Comparison of ENCODE assay signal across 2 cellular contexts in the genomic region with DNA sequence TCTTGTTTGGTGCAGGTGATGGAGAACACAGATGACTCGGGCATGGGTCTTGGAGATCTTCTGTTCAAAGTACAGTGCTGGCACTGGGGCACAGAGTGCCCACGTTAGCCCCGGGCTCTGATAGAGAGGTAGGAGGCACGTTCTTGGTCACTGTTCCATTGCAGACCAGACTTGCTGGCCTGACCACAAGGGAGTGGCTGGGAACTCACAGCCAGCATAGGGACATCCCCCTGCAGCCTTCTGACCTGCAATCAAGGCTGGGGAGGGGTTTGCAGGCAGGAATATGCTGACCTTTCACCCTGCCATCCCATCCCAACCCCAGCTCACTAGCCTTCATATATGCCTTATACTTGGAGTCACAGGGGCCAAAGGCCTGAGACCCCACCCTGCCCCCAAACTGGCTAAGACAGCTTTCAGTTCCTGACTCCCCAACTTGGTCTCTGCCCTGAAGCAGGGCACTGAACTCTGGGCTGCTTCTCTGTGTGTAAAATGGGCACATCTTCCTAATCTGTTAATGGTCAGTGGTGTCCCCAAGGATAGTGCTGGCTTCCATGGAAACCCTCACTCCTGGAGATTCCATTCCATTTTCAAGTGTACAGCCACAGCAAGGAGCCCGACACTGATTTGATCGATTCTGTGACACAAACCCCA.
TF ChIP-seq lines count a peak whose summit lies in the region.

No MANE protein-coding gene starts in this region.

TF ChIP-seq in A549, 52 proteins besides CTCF, POLR2A, EP300 and RAD21:
- TF ChIP-seq, protein P1, sequence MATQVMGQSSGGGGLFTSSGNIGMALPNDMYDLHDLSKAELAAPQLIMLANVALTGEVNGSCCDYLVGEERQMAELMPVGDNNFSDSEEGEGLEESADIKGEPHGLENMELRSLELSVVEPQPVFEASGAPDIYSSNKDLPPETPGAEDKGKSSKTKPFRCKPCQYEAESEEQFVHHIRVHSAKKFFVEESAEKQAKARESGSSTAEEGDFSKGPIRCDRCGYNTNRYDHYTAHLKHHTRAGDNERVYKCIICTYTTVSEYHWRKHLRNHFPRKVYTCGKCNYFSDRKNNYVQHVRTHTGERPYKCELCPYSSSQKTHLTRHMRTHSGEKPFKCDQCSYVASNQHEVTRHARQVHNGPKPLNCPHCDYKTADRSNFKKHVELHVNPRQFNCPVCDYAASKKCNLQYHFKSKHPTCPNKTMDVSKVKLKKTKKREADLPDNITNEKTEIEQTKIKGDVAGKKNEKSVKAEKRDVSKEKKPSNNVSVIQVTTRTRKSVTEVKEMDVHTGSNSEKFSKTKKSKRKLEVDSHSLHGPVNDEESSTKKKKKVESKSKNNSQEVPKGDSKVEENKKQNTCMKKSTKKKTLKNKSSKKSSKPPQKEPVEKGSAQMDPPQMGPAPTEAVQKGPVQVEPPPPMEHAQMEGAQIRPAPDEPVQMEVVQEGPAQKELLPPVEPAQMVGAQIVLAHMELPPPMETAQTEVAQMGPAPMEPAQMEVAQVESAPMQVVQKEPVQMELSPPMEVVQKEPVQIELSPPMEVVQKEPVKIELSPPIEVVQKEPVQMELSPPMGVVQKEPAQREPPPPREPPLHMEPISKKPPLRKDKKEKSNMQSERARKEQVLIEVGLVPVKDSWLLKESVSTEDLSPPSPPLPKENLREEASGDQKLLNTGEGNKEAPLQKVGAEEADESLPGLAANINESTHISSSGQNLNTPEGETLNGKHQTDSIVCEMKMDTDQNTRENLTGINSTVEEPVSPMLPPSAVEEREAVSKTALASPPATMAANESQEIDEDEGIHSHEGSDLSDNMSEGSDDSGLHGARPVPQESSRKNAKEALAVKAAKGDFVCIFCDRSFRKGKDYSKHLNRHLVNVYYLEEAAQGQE (IDR thresholded peaks at IDR 0.05), result no peak
- TF ChIP-seq CHD4 (IDR thresholded peaks at IDR 0.05; ENCODE audit: borderline replicate concordance) (no peak), MAFK (IDR thresholded peaks at IDR 0.05; ENCODE audit: partially characterized antibody) (peak; percentile 28), JUN (IDR thresholded peaks at IDR 0.05) (0 out of 5 replicates have a peak, but pooled peaks of 1 of the 2 experiments have one; percentile 16)
TF ChIP-seq in A549: peak in this region for 2.

TF ChIP-seq in GM12878, 131 proteins besides CTCF, POLR2A, EP300 and RAD21:
- TF ChIP-seq, protein P2, sequence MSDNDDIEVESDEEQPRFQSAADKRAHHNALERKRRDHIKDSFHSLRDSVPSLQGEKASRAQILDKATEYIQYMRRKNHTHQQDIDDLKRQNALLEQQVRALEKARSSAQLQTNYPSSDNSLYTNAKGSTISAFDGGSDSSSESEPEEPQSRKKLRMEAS (IDR thresholded peaks at IDR 0.05; ENCODE audit: low read depth, low read length), result no peak
- 0 out of 2 replicates have a peak, but pooled peaks have one; percentile 4 for TF ChIP-seq PML (IDR thresholded peaks at IDR 0.05; ENCODE audit: low read length)
- peak; percentile 31; the same call in 1 of the 2 replicates for TF ChIP-seq RUNX3 (IDR thresholded peaks at IDR 0.05; ENCODE audit: low read length)
- no peak for TF ChIP-seq KDM1A (IDR thresholded peaks at IDR 0.05; ENCODE audit: borderline replicate concordance)
- TF ChIP-seq NBN (IDR thresholded peaks at IDR 0.05), result no peak
- TF ChIP-seq POLR2AphosphoS2 (IDR thresholded peaks at IDR 0.05; ENCODE audit: low read depth, low read length), result peak; percentile 74; the same call in 1 of the 2 replicates
- TF ChIP-seq POLR2AphosphoS5 (IDR thresholded peaks at IDR 0.05; ENCODE audit: low read length), result peak; percentile 30; the same call in 1 of the 2 replicates
